Comparison of ENCODE assay signal across 1 cellular context in genomic region chrX:12946838-12947544, GRCh38.
TF ChIP-seq lines count a peak whose summit lies in the region.

No MANE protein-coding gene starts in this region.

TF ChIP-seq in K562, 482 proteins besides CTCF, POLR2A, EP300 and RAD21 (continued from another document and continues in another):
- TF ChIP-seq PRDM10 (IDR thresholded peaks at IDR 0.05; ENCODE audit: partially characterized antibody) = no peak
- peak; percentile 41 for TF ChIP-seq CXXC5 (CRISPR knock-in tag; IDR thresholded peaks at IDR 0.05)
- peak; percentile 47; the same call in 1 of the 2 replicates for TF ChIP-seq ATF3 (IDR thresholded peaks at IDR 0.05)
- no peak for TF ChIP-seq ATF3 (CRISPR knock-in tag; conservative IDR thresholded peaks at IDR 0.05)
- TF ChIP-seq CHAMP1 (IDR thresholded peaks at IDR 0.05) = peak; percentile 57; the same call in 1 of the 2 replicates
- no peak for TF ChIP-seq ATF1 (CRISPR knock-in tag; IDR thresholded peaks at IDR 0.05)
- peak; percentile 22; the same call in 1 of the 2 replicates for TF ChIP-seq ATF1 (tag; IDR thresholded peaks at IDR 0.05)
- TF ChIP-seq TEAD1 (CRISPR knock-in tag; IDR thresholded peaks at IDR 0.05) = peak; percentile 49 to 87; a peak in 3 of 4 replicates
- TF ChIP-seq TCF3 (CRISPR knock-in tag; IDR thresholded peaks at IDR 0.05) = 0 out of 2 replicates have a peak, but pooled peaks have one; percentile 16
- peak in 1 of 2 experiments; percentile 29; a peak in 1 of 4 replicates for TF ChIP-seq RCOR1 (IDR thresholded peaks at IDR 0.05; ENCODE audit: borderline replicate concordance in 1 of 2, low read depth in 2 of 2, low read length in 2 of 2)
- 0 out of 2 replicates have a peak, but pooled peaks have one; percentile 39 for TF ChIP-seq DMBX1 (CRISPR knock-in tag; IDR thresholded peaks at IDR 0.05; ENCODE audit: borderline replicate concordance)
- TF ChIP-seq MAFK (IDR thresholded peaks at IDR 0.05; ENCODE audit: low read length) = peak; percentile 15; the same call in 1 of the 2 replicates
- TF ChIP-seq SMC3 (conservative IDR thresholded peaks at IDR 0.05; ENCODE audit: insufficient read depth, low read depth, low read length) = peak; percentile 85
- peak; percentile 75; the same call in 1 of the 2 replicates for TF ChIP-seq DEAF1 (CRISPR knock-in tag; IDR thresholded peaks at IDR 0.05)
- TF ChIP-seq ELK1 (CRISPR knock-in tag; IDR thresholded peaks at IDR 0.05) = no peak
- no peak for TF ChIP-seq PBX2 (CRISPR knock-in tag; IDR thresholded peaks at IDR 0.05; ENCODE audit: low read depth)
- 0 out of 2 replicates have a peak, but pooled peaks have one; percentile 5 for TF ChIP-seq PBX2 (tag; conservative IDR thresholded peaks at IDR 0.05; ENCODE audit: low read depth)
- TF ChIP-seq MTA1 (IDR thresholded peaks at IDR 0.05; ENCODE audit: borderline replicate concordance) = peak; percentile 22; the same call in 1 of the 2 replicates
- TF ChIP-seq TRIM24 (IDR thresholded peaks at IDR 0.05) = no peak
- peak; percentile 45; the same call in 1 of the 2 replicates for TF ChIP-seq FOXJ2 (tag; IDR thresholded peaks at IDR 0.05)
- no peak for TF ChIP-seq ELK3 (CRISPR knock-in tag; IDR thresholded peaks at IDR 0.05)
- peak; percentile 71; the same call in 1 of the 2 replicates for TF ChIP-seq CREM (IDR thresholded peaks at IDR 0.05; ENCODE audit: low read depth)
- TF ChIP-seq RB1 (IDR thresholded peaks at IDR 0.05; ENCODE audit: low read depth) = peak; percentile 29; the same call in 1 of the 2 replicates
- TF ChIP-seq JUND (IDR thresholded peaks at IDR 0.05; ENCODE audit: borderline replicate concordance, low read depth, low read length) = peak; percentile 47; the same call in 1 of the 2 replicates
- peak; percentile 50; the same call in 2 of the 3 replicates for TF ChIP-seq JUND (tag; IDR thresholded peaks at IDR 0.05; ENCODE audit: borderline replicate concordance, low read depth, low read length)
- TF ChIP-seq POLR2B (IDR thresholded peaks at IDR 0.05; ENCODE audit: low read depth, partially characterized antibody) = no peak
- TF ChIP-seq ARNT (IDR thresholded peaks at IDR 0.05) = peak in 1 of 2 experiments; percentile 45; a peak in 1 of 4 replicates
- TF ChIP-seq FOXK2 (conservative IDR thresholded peaks at IDR 0.05 in 1 of 2, IDR thresholded peaks at IDR 0.05 in 1 of 2; ENCODE audit: low read depth in 2 of 2) = peak; percentile 54 to 66; a peak in 3 of 4 replicates
- TF ChIP-seq GABPB1 (CRISPR knock-in tag; IDR thresholded peaks at IDR 0.05) = 0 out of 2 replicates have a peak, but pooled peaks have one; percentile 27
- TF ChIP-seq CSDE1 (IDR thresholded peaks at IDR 0.05) = no peak
- peak; percentile 26; the same call in 1 of the 2 replicates for TF ChIP-seq DPF2 (IDR thresholded peaks at IDR 0.05)
- peak; percentile 41; the same call in 1 of the 2 replicates for TF ChIP-seq FOSL1 (tag; conservative IDR thresholded peaks at IDR 0.05)
- TF ChIP-seq DIDO1 (tag; IDR thresholded peaks at IDR 0.05; ENCODE audit: low read depth) = no peak
- 0 out of 4 replicates have a peak, but pooled peaks of 1 of the 2 experiments have one; percentile 40 for TF ChIP-seq TBL1XR1 (IDR thresholded peaks at IDR 0.05; ENCODE audit: low read length in 2 of 2)
- TF ChIP-seq PKNOX1 (IDR thresholded peaks at IDR 0.05) = peak; percentile 74
- TF ChIP-seq ZNF384 (IDR thresholded peaks at IDR 0.05; ENCODE audit: low read depth, low read length) = 0 out of 2 replicates have a peak, but pooled peaks have one; percentile 29
- TF ChIP-seq ERF (CRISPR knock-in tag; IDR thresholded peaks at IDR 0.05) = no peak
- peak; percentile 66; the same call in 1 of the 2 replicates for TF ChIP-seq ARID3A (IDR thresholded peaks at IDR 0.05; ENCODE audit: borderline replicate concordance, low read depth, low read length)
- no peak for TF ChIP-seq SMARCA4 (IDR thresholded peaks at IDR 0.05)
- peak; percentile 64 for TF ChIP-seq BRD9 (IDR thresholded peaks at IDR 0.05; ENCODE audit: low read depth, partially characterized antibody)
- no peak for TF ChIP-seq SMAD1 (IDR thresholded peaks at IDR 0.05; ENCODE audit: low read depth, low read length, partially characterized antibody)
- 0 out of 2 replicates have a peak, but pooled peaks have one; percentile 44 for TF ChIP-seq NFATC3 (IDR thresholded peaks at IDR 0.05)
- peak; percentile 68; the same call in 1 of the 2 replicates for TF ChIP-seq XRCC5 (IDR thresholded peaks at IDR 0.05; ENCODE audit: low read depth, low read length)
- no peak for TF ChIP-seq NFIX (CRISPR knock-in tag; IDR thresholded peaks at IDR 0.05; ENCODE audit: low read depth)
- 0 out of 2 replicates have a peak, but pooled peaks have one; percentile 18 for TF ChIP-seq ZNF589 (CRISPR knock-in tag; IDR thresholded peaks at IDR 0.05; ENCODE audit: low read depth)
